In the genomic region with DNA sequence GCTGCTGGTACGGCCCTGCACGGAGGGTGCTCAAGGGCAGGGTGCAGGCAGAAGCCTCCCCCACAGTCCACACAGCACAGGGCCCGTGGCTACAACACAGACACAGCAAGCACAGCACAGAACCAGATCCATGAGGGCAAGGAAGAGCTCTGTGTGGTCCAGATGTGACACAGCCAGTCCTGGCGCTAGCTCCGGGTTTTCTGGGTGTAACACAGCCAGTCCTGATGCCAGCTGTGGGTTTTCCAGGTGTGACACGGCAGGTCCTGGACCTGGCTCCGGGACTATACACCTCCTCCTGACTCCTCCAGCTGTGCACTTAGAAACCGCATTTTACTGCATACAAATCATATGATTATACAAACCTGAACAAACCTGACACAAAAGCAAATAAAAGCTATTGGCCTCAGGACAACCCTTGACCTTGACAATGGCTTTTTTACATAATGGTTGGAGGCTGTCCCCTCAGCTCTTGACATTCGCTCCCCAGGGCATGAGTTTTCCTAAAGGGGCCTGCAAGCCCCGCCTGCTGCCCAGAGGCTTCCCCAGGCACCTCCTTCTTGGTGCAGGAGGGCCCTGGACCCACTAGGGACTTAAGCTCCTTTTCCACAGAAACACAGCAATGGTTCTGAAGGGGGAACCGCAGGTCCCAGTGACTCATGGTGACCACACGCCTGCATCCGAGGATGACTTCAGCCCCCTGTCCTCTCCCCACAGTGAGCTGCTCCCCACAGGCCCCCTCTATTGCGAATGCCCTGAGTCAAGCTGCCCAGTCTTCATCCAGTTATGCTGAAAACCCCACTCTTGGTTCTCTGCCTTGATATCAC, we compare ENCODE assay signal across 16 cellular contexts.
A peak's percentile ranks its signal among the peaks of the same experiment; 100 is the strongest.
DNase-seq lines count a peak whose midpoint lies in the region; ATAC-seq and TF ChIP-seq lines count a peak whose summit lies in the region.
"Had no signal": no experiment of that assay in that cellular context is flagged by ENCODE, and none has a peak within 500 bp of the region (broad histone marks: within the 10 kb centered on the region; RNA-seq: fewer than 3 reads in every experiment).

No MANE protein-coding gene starts in this region.

- no peak overlapping the region for H3K27ac ChIP-seq in spleen
- no peak overlapping the region for H3K27ac ChIP-seq in ascending aorta
- H3K27ac ChIP-seq: adrenal gland, uterus had no signal

- no peak for TF ChIP-seq POLR2A in spleen (IDR thresholded peaks at IDR 0.05)

- H3K27ac Mint-ChIP-seq in WTC11 = no peak overlapping the region

- no peak for TF ChIP-seq CTCF in WTC11 (IDR thresholded peaks at IDR 0.05)
- TF ChIP-seq CTCF in spleen (IDR thresholded peaks at IDR 0.05 in 8 of 11, conservative IDR thresholded peaks at IDR 0.05 in 3 of 11) = no peak
- TF ChIP-seq CTCF in ascending aorta (IDR thresholded peaks at IDR 0.05) = no peak

- H3K4me1 ChIP-seq in spleen (no peaks in the 10 kb centered on the region), ascending aorta (no peaks in the 10 kb centered on the region)
- H3K4me1 ChIP-seq: adrenal gland, uterus had no signal

- H3K27me3 Mint-ChIP-seq in WTC11 (ENCODE audit: low read depth) = peaks cover 13% of the 10 kb centered on the region; the same call in 1 of the 2 replicates

- no peak overlapping the region for H3K4me3 ChIP-seq in spleen
- no peak overlapping the region for H3K4me3 ChIP-seq in ascending aorta
- H3K4me3 ChIP-seq: adrenal gland, uterus had no signal

- in situ Hi-C loops in G401 (cut with HindIII; ENCODE audit: low sequenced_read_pairs) = no loop called here

- no peak overlapping the region for H3K4me3 Mint-ChIP-seq in WTC11

- whole genome bisulfite sequencing in spleen, 5 donors = 62 to 79% (median 72%) methylated on average over 12 to 14 of the region's 14 CpGs

- H3K27me3 ChIP-seq in spleen (replicated peaks in 1 of 7) (peaks cover 0 to 50% (median 0%) of the 10 kb centered on the region in 7 donors), ascending aorta (no peaks in the 10 kb centered on the region)
- H3K27me3 ChIP-seq: adrenal gland, uterus had no signal

- H3K9me3 Mint-ChIP-seq in WTC11 = peaks cover 40% of the 10 kb centered on the region

- no peaks in the 10 kb centered on the region for H3K36me3 ChIP-seq in spleen
- H3K36me3 ChIP-seq in ascending aorta = no peaks in the 10 kb centered on the region
- H3K36me3 ChIP-seq: adrenal gland, uterus had no signal

- CTCF ChIA-PET in WTC11 (lab: Charles Lee) = interaction anchor here (0.8 kb wide), 1 partner anchor 9 kb away, joined by 3 read pairs; no protein-coding TSS in a partner anchor

- peaks cover 6% of the 10 kb centered on the region for H3K4me1 Mint-ChIP-seq in WTC11

- intact Hi-C loops in spleen (cut with DNase I; ENCODE audit: low total_unique reads) (no loop called here), ascending aorta (cut with DNase I) (no loop called here)

- peak; percentile 29 for DNase-seq in NCI-H345 (lab: John Stamatoyannopoulos, UW)
- no peak for DNase-seq in NCI-H345 treated with DMSO at 0.1 percent for 48 hours (lab: John Stamatoyannopoulos, UW; ENCODE audit: unreplicated experiment)
- DNase-seq in NCI-H2029 treated with DMSO at 0.1 percent for 48 hours (lab: John Stamatoyannopoulos, UW) = peak; percentile 84
- no peak for DNase-seq in WTC11 (ENCODE audit: low spot score)
- peak; percentile 66 for DNase-seq in spleen
- DNase-seq in ascending aorta (ENCODE audit: low spot score in 2 of 2) = no peak
- no peak for DNase-seq in G401 (ENCODE audit: low spot score)
- DNase-seq: adrenal gland; Kasumi-1; kidney glomerular epithelial cell; NCI-H187; NK-92 treated with Interleukin-12 subunit alpha and Interleukin-12 subunit beta, amount 100 ng/mL, for 24 hours; uterus had no signal

- POLR2A ChIA-PET in WTC11 (lab: Charles Lee) = no interaction called here

- peaks cover 34% of the 10 kb centered on the region for H3K36me3 Mint-ChIP-seq in WTC11

- no peak for ATAC-seq in WTC11
- no peak for ATAC-seq in HG02981 (IDR thresholded peaks at IDR 0.05; ENCODE audit: unreplicated experiment)
- ATAC-seq: HCT116, Right ventricle myocardium inferior had no signal

- peaks cover 0 to 28% (median 11%) of the 10 kb centered on the region in 8 donors for H3K9me3 ChIP-seq in spleen
- no peaks in the 10 kb centered on the region for H3K9me3 ChIP-seq in ascending aorta
- H3K9me3 ChIP-seq: adrenal gland, uterus had no signal

TF ChIP-seq in WTC11, 78 proteins besides CTCF, POLR2A, EP300 and RAD21:
- TF ChIP-seq, protein P1, sequence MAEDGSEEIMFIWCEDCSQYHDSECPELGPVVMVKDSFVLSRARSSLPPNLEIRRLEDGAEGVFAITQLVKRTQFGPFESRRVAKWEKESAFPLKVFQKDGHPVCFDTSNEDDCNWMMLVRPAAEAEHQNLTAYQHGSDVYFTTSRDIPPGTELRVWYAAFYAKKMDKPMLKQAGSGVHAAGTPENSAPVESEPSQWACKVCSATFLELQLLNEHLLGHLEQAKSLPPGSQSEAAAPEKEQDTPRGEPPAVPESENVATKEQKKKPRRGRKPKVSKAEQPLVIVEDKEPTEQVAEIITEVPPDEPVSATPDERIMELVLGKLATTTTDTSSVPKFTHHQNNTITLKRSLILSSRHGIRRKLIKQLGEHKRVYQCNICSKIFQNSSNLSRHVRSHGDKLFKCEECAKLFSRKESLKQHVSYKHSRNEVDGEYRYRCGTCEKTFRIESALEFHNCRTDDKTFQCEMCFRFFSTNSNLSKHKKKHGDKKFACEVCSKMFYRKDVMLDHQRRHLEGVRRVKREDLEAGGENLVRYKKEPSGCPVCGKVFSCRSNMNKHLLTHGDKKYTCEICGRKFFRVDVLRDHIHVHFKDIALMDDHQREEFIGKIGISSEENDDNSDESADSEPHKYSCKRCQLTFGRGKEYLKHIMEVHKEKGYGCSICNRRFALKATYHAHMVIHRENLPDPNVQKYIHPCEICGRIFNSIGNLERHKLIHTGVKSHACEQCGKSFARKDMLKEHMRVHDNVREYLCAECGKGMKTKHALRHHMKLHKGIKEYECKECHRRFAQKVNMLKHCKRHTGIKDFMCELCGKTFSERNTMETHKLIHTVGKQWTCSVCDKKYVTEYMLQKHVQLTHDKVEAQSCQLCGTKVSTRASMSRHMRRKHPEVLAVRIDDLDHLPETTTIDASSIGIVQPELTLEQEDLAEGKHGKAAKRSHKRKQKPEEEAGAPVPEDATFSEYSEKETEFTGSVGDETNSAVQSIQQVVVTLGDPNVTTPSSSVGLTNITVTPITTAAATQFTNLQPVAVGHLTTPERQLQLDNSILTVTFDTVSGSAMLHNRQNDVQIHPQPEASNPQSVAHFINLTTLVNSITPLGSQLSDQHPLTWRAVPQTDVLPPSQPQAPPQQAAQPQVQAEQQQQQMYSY (CRISPR knock-in tag; IDR thresholded peaks at IDR 0.05) = peak; percentile 67
- TF ChIP-seq KAT7 (CRISPR knock-in tag; IDR thresholded peaks at IDR 0.05; ENCODE audit: borderline replicate concordance) (no peak), FOXP1 (CRISPR knock-in tag; IDR thresholded peaks at IDR 0.05; ENCODE audit: borderline replicate concordance) (no peak)

Comparison
In these comparisons a context has a peak if more than half of its experiments do, and no peak if none do; other contexts are left out.
1. DNase-seq: peak in NCI-H345 (single experiment), NCI-H2029 treated with DMSO at 0.1 percent for 48 hours (single experiment) and spleen (single experiment); none in NCI-H345 treated with DMSO at 0.1 percent for 48 hours (single experiment), WTC11 (single experiment), ascending aorta (0 of 2) and G401 (single experiment).